Comparison of ENCODE assay signal across 9 cellular contexts in genomic region chrX:20060961-20061868, GRCh38. TPM values are rescaled to one million over a fixed set of nuclear protein-coding genes. Genes with fewer than 3 reads are reported as not detected.
A peak's percentile ranks its signal among the peaks of the same experiment; 100 is the strongest.
DNase-seq lines count a peak whose midpoint lies in the region; ATAC-seq and TF ChIP-seq lines count a peak whose summit lies in the region.
"Had no signal": no experiment of that assay in that cellular context is flagged by ENCODE, and none has a peak within 500 bp of the region (broad histone marks: within the 10 kb centered on the region; RNA-seq: fewer than 3 reads in every experiment).

No MANE protein-coding gene starts in this region.

- H4K20me1 ChIP-seq in PC-9 (ENCODE audit: insufficient read depth) = no peaks in the 10 kb centered on the region

- no peaks in the 10 kb centered on the region for H3K9me3 ChIP-seq in PC-9 (ENCODE audit: insufficient read depth, low read depth)

- no peak overlapping the region for H3K27ac ChIP-seq in PC-9
- H3K27ac ChIP-seq: epithelial cell of prostate had no signal

- intact Hi-C loops in PC-9 (cut with micrococcal nuclease; ENCODE audit: unreplicated experiment) = no loop called here

- peaks cover 23% of the 10 kb centered on the region for H3K4me1 ChIP-seq in PC-9 (replicated peaks; ENCODE audit: insufficient read depth)

- peak; percentile 2 for DNase-seq in DMS79 (lab: John Stamatoyannopoulos, UW)
- no peak for DNase-seq in PC-9
- DNase-seq in activated CD8-positive, alpha-beta memory T cell treated with anti-CD3 and anti-CD28 coated beads, Interleukin-2, amount 50 U/mL, for 48 hours = no peak
- DNase-seq in hippocampal formation (lab: John Stamatoyannopoulos, UW) = no peak
- no peak for DNase-seq in CD1c-positive myeloid dendritic cell (ENCODE audit: extremely low spot score)

- no peak overlapping the region for H3K4me3 ChIP-seq in PC-9

- H3F3A ChIP-seq in PC-9 (ENCODE audit: insufficient read depth, low read depth) = no peaks in the 10 kb centered on the region; the same call in 1 of the 2 replicates

- no peak for TF ChIP-seq CTCF in PC-9 (conservative IDR thresholded peaks at IDR 0.05)

- POLR2A ChIA-PET in PC-9 (lab: Charles Lee; ENCODE audit: unreplicated experiment) = no interaction called here

- no peaks in the 10 kb centered on the region for H3K27me3 ChIP-seq in PC-9 (ENCODE audit: insufficient read depth, low read depth)

- no peaks in the 10 kb centered on the region for H3K79me2 ChIP-seq in PC-9 (ENCODE audit: low read depth)

- H3K4me2 ChIP-seq in PC-9 = peak overlapping the region; percentile 28; the same call in 1 of the 2 replicates

- BruUV-seq in PC-9 (replicated peaks; lab: Mats Ljungman, UMichigan) = no TSS peak

- ATAC-seq in GM19467 (IDR thresholded peaks at IDR 0.05; ENCODE audit: unreplicated experiment) = peak; percentile 71
- peak; percentile 87 for ATAC-seq in HG03457 (IDR thresholded peaks at IDR 0.05; ENCODE audit: unreplicated experiment)
- no peak for ATAC-seq in HG02970 (IDR thresholded peaks at IDR 0.05; ENCODE audit: low FRiP score, unreplicated experiment)

- H3K36me3 ChIP-seq in PC-9 (ENCODE audit: low read depth) = no peaks in the 10 kb centered on the region

- no peak overlapping the region for H2AFZ ChIP-seq in PC-9

- no peaks in the 10 kb centered on the region for H3K9me2 ChIP-seq in PC-9 (ENCODE audit: insufficient read depth)

- CTCF ChIA-PET in PC-9 (lab: Charles Lee) = interaction anchor here (0.7 to 1.0 kb wide), 2 partner anchors 10 to 157 kb away, joined by 3 to 7 read pairs; no protein-coding TSS in a partner anchor

RNA-seq across cellular contexts. Expression of gene MAP7D2, which starts 55.5 kb away (rescaled TPM):
- not detected in 2 replicates for total RNA-seq in PC-9 (2021)
